14 cellular contexts compared by ENCODE assay signal in the genomic region with DNA sequence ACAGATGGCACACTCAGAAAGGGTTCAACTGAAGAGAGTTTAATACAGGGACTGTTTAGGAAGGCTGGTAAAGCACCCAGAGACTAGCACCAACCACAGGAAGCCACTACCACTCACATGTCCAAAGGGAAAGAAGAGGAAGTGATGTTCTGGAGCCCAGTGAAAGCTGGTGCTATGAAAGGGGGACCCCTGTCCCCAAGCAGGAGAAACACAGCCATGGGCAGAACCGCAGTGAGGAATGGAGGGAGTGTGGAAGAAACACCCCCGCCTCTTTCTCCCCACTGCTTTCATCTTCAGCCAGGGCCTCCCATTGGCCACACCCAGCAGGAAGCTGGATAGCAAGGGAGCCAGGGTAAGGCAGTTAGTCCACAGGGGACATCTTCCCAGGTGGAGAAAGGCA. TPM values are rescaled to one million over a fixed set of nuclear protein-coding genes. Genes with fewer than 3 reads are reported as not detected.
DNase-seq lines count a peak whose midpoint lies in the region; ATAC-seq and TF ChIP-seq lines count a peak whose summit lies in the region.
"Had no signal": no experiment of that assay in that cellular context is flagged by ENCODE, and none has a peak within 500 bp of the region (broad histone marks: within the 10 kb centered on the region; RNA-seq: fewer than 3 reads in every experiment).

No MANE protein-coding gene starts in this region.

- in situ Hi-C loops in KBM-7 (cut with MboI; ENCODE audit: low pct_unique_long_range_greater_than_20kb, low sequenced_read_pairs) = no loop called here

- peaks cover 9% of the 10 kb centered on the region for H3K4me1 Mint-ChIP-seq in neural crest cell

- ATAC-seq in GM19467 (IDR thresholded peaks at IDR 0.05; ENCODE audit: unreplicated experiment) = no peak
- no peak for ATAC-seq in HG02763 (IDR thresholded peaks at IDR 0.05; ENCODE audit: unreplicated experiment)
- ATAC-seq: heart right ventricle had no signal

- peaks cover 9% of the 10 kb centered on the region for H3K27me3 Mint-ChIP-seq in neural crest cell (ENCODE audit: low read depth)

- H3K4me3 Mint-ChIP-seq in neural crest cell = no peak overlapping the region
- H3K4me3 Mint-ChIP-seq: H9 had no signal

- H3K9me3 Mint-ChIP-seq in neural crest cell = no peaks in the 10 kb centered on the region
- H3K9me3 Mint-ChIP-seq: nephron had no signal

- no peaks in the 10 kb centered on the region for H3K36me3 Mint-ChIP-seq in neural crest cell (ENCODE audit: low read depth)

- peak overlapping the region; percentile 43 for H3K27ac Mint-ChIP-seq in neural crest cell (ENCODE audit: unreplicated experiment)
- H3K27ac Mint-ChIP-seq: H9, nephron had no signal

- DNase-seq in SIG-M5 treated with dmso at 0.1 percent for 504 hours (lab: John Stamatoyannopoulos, UW; ENCODE audit: unreplicated experiment) (peak; percentile 73), SIG-M5 (lab: John Stamatoyannopoulos, UW) (no peak), KBM-7 (peak; percentile 82), UCSD-AML1 (lab: John Stamatoyannopoulos, UW; ENCODE audit: unreplicated experiment) (peak; percentile 75), neural crest cell (ENCODE audit: low read depth, low spot score) (no peak), NCI-H1417 (lab: John Stamatoyannopoulos, UW) (no peak)
- DNase-seq: adrenal gland; H9; heart right ventricle; stimulated activated CD4-positive, alpha-beta T cell treated with anti-CD3 and anti-CD28 coated beads, Interleukin-4, amount 100 ng/mL, for 1 hour had no signal

- no peak for TF ChIP-seq CTCF in neural crest cell (conservative IDR thresholded peaks at IDR 0.05)

RNA-seq across cellular contexts. Expression of gene VSIR, which starts 3.2 kb away (rescaled TPM):
- total RNA-seq in neural crest cell = not detected in 2 replicates

RNA-seq across cellular contexts. Expression of gene C10orf105, which starts 57.0 kb away (rescaled TPM):
- total RNA-seq in neural crest cell = 0.12 and 0.20 TPM in 2 replicates
- total RNA-seq: SJSA1 had no signal

Comparison
In these comparisons a context has a peak if more than half of its experiments do, and no peak if none do; other contexts are left out.
1. DNase-seq: peak in SIG-M5 treated with dmso at 0.1 percent for 504 hours (single experiment), KBM-7 (single experiment) and UCSD-AML1 (single experiment); none in SIG-M5 (single experiment), neural crest cell (single experiment) and NCI-H1417 (0 of 3).